9 cellular contexts compared by ENCODE assay signal in genomic region chr11:6576471-6577373, GRCh38. TPM values are rescaled to one million over a fixed set of nuclear protein-coding genes. Genes with fewer than 3 reads are reported as not detected.
DNase-seq lines count a peak whose midpoint lies in the region; ATAC-seq and TF ChIP-seq lines count a peak whose summit lies in the region.
"Had no signal": no experiment of that assay in that cellular context is flagged by ENCODE, and none has a peak within 500 bp of the region (broad histone marks: within the 10 kb centered on the region; RNA-seq: fewer than 3 reads in every experiment).

No MANE protein-coding gene starts in this region.

- H3K27me3 Mint-ChIP-seq in MCF 10A (ENCODE audit: insufficient read depth, unreplicated experiment) (no peaks in the 10 kb centered on the region), chondrocyte (ENCODE audit: low read depth) (no peaks in the 10 kb centered on the region)

- in situ Hi-C loops in mammary epithelial cell (cut with MboI; ENCODE audit: low sequenced_read_pairs in 2 of 2), result no loop called here
- in situ Hi-C loops in astrocyte of the cerebellum (cut with HindIII; ENCODE audit: low sequenced_read_pairs), result no loop called here

- TF ChIP-seq CTCF in MCF 10A (IDR thresholded peaks at IDR 0.05; ENCODE audit: unreplicated experiment) (no peak), mammary epithelial cell (conservative IDR thresholded peaks at IDR 0.05 in 1 of 2, IDR thresholded peaks at IDR 0.05 in 1 of 2; ENCODE audit: extremely low read depth in 1 of 2, insufficient read depth in 1 of 2, low read depth in 1 of 2, low read length in 2 of 2) (no peak), astrocyte of the cerebellum (IDR thresholded peaks at IDR 0.05; ENCODE audit: low read depth, low read length, missing control alignments) (no peak), chondrocyte (IDR thresholded peaks at IDR 0.05) (no peak)

- intact Hi-C loops in MCF 10A (cut with micrococcal nuclease), result no loop called here
- intact Hi-C loops in mammary epithelial cell (cut with micrococcal nuclease), result no loop called here

- no peak for ATAC-seq in GM21825 (IDR thresholded peaks at IDR 0.05; ENCODE audit: unreplicated experiment)

- CTCF ChIA-PET in MCF 10A (lab: Yijun Ruan, JAX) (no interaction called here), mammary epithelial cell (lab: Charles Lee; ENCODE audit: low non-redundant PET) (no interaction called here)

- H3K9ac ChIP-seq in mammary epithelial cell (ENCODE audit: insufficient read depth, low read length), result no peak overlapping the region

- H3K36me3 Mint-ChIP-seq in MCF 10A (ENCODE audit: insufficient read depth, unreplicated experiment) (peaks cover 8% of the 10 kb centered on the region), chondrocyte (ENCODE audit: low read depth) (peaks cover 4% of the 10 kb centered on the region)

- H4K20me1 ChIP-seq in mammary epithelial cell (ENCODE audit: insufficient read depth, low read length), result no peaks in the 10 kb centered on the region

- H3K4me3 Mint-ChIP-seq in MCF 10A (ENCODE audit: unreplicated experiment), result no peak overlapping the region
- no peak overlapping the region for H3K4me3 Mint-ChIP-seq in chondrocyte (ENCODE audit: unreplicated experiment)

- H3K27ac ChIP-seq in mammary epithelial cell (ENCODE audit: insufficient read depth, low read depth, low read length), result no peak overlapping the region
- H3K27ac ChIP-seq: C4-2B had no signal

- no peaks in the 10 kb centered on the region for H3K9me3 Mint-ChIP-seq in MCF 10A (ENCODE audit: unreplicated experiment)
- no peaks in the 10 kb centered on the region for H3K9me3 Mint-ChIP-seq in chondrocyte (ENCODE audit: low read depth)

- H3K9me3 ChIP-seq in mammary epithelial cell (replicated peaks; ENCODE audit: insufficient read depth, low read length), result no peaks in the 10 kb centered on the region

- 49% methylated on average over 5 of the region's 6 CpGs for WGBS in mammary epithelial cell (ENCODE audit: low coverage, missing lambda C conversion rate)

- H3K36me3 ChIP-seq in mammary epithelial cell (ENCODE audit: insufficient read depth, low read length), result no peaks in the 10 kb centered on the region

- H3K27ac Mint-ChIP-seq in MCF 10A (ENCODE audit: low read depth, unreplicated experiment) (no peak overlapping the region), chondrocyte (ENCODE audit: unreplicated experiment) (no peak overlapping the region)

- no TSS peak for BruUV-seq in MCF 10A (replicated peaks; lab: Mats Ljungman, UMichigan)
- BruUV-seq in mammary epithelial cell (replicated peaks; lab: Mats Ljungman, UMichigan), result no TSS peak

- H3K4me1 ChIP-seq in mammary epithelial cell (ENCODE audit: insufficient read depth, low read length), result no peaks in the 10 kb centered on the region

- H3K4me3 ChIP-seq in mammary epithelial cell (replicated peaks in 1 of 3; ENCODE audit: insufficient read depth in 1 of 3, low read depth in 2 of 3, low read length in 3 of 3), result no peak overlapping the region
- no peak overlapping the region for H3K4me3 ChIP-seq in astrocyte of the cerebellum (ENCODE audit: low read depth, low read length)

- H3K4me1 Mint-ChIP-seq in MCF 10A (ENCODE audit: insufficient read depth, unreplicated experiment) (peaks cover 8% of the 10 kb centered on the region), chondrocyte (ENCODE audit: low read depth) (peaks cover 22% of the 10 kb centered on the region)

- DNase-seq in MCF 10A (ENCODE audit: unreplicated experiment), result peak; percentile 36
- no peak for DNase-seq in mammary epithelial cell
- peak; percentile 84 for DNase-seq in astrocyte of the cerebellum (ENCODE audit: low read depth)
- peak; percentile 62 for DNase-seq in iris pigment epithelial cell (ENCODE audit: low read depth)
- no peak for DNase-seq in stimulated activated naive CD4-positive, alpha-beta T cell treated with Interleukin-2 at 50 U/mL for 16 hours (lab: John Stamatoyannopoulos, UW)
- DNase-seq in chondrocyte (ENCODE audit: low spot score), result no peak
- no peak for DNase-seq in T1000 (lab: John Stamatoyannopoulos, UW)

- H2AFZ ChIP-seq in mammary epithelial cell (ENCODE audit: low read depth, low read length), result no peak overlapping the region

- H3K79me2 ChIP-seq in mammary epithelial cell (ENCODE audit: insufficient read depth, low read length), result no peaks in the 10 kb centered on the region

- H3K4me2 ChIP-seq in mammary epithelial cell (ENCODE audit: insufficient read depth, low read depth, low read length), result no peak overlapping the region

- no peaks in the 10 kb centered on the region for H3K27me3 ChIP-seq in mammary epithelial cell (ENCODE audit: insufficient read depth, low read length)

- POLR2A ChIA-PET in MCF 10A (lab: Yijun Ruan, JAX), result interaction anchor here (0.7 to 1.1 kb wide), 5 partner anchors 11 to 70 kb away, joined by 3 read pairs; partner anchors contain the start of gene TPP1

- dilution Hi-C loops in mammary epithelial cell (cut with HindIII; ENCODE audit: low sequenced_read_pairs), result no loop called here

RNA-seq across cellular contexts. Expression of gene RRP8, which starts 26.7 kb away (rescaled TPM):
- 23.4 and 27.6 TPM in 2 replicates for total RNA-seq in MCF 10A (2022)
- 10 to 100 TPM in 1 of 2 donors, 1 to 10 TPM in 1; 9.7 to 20.6 TPM for total RNA-seq in mammary epithelial cell
- polyA plus RNA-seq in mammary epithelial cell, result 11.5 TPM
- 11.0 TPM for polyA minus RNA-seq in mammary epithelial cell
- total RNA-seq in chondrocyte, result 12.8 to 15.7 TPM (median 15.1 TPM) in 3 replicates

RNA-seq across cellular contexts. Expression of gene ILK, which starts 26.9 kb away (rescaled TPM):
- total RNA-seq in MCF 10A (2022) (78.9 and 92.3 TPM in 2 replicates), mammary epithelial cell (100 to 1,000 TPM in 1 of 2 donors, 10 to 100 TPM in 1; 87.9 to 136 TPM), chondrocyte (200 to 258 TPM (median 248 TPM) in 3 replicates)
- polyA plus RNA-seq in mammary epithelial cell, result 175 TPM
- polyA minus RNA-seq in mammary epithelial cell, result 199 TPM

RNA-seq across cellular contexts. Expression of gene TAF10, which starts 35.3 kb away (rescaled TPM):
- total RNA-seq in MCF 10A (2022), result 157 and 167 TPM in 2 replicates
- total RNA-seq in mammary epithelial cell, result 100 to 1,000 TPM in 1 of 2 donors, 10 to 100 TPM in 1; 26.3 to 115 TPM
- polyA plus RNA-seq in mammary epithelial cell, result 101 TPM
- polyA minus RNA-seq in mammary epithelial cell, result 135 TPM
- total RNA-seq in chondrocyte, result 80.9 to 124 TPM (median 82.8 TPM) in 3 replicates

RNA-seq across cellular contexts. Expression of gene TPP1, which starts 42.5 kb away (rescaled TPM):
- 26.9 and 46.5 TPM in 2 replicates for total RNA-seq in MCF 10A (2022)
- 10 to 100 TPM; 59.2 to 73.9 TPM for total RNA-seq in mammary epithelial cell
- polyA plus RNA-seq in mammary epithelial cell, result 60.5 TPM
- polyA minus RNA-seq in mammary epithelial cell, result 99.5 TPM
- total RNA-seq in chondrocyte, result 89.2 to 103 TPM (median 101 TPM) in 3 replicates

Comparison
In these comparisons a context has a peak if more than half of its experiments do, and no peak if none do; other contexts are left out.
1. DNase-seq: peak in MCF 10A (single experiment), astrocyte of the cerebellum (single experiment) and iris pigment epithelial cell (single experiment); none in mammary epithelial cell (single experiment), stimulated activated naive CD4-positive, alpha-beta T cell treated with Interleukin-2 at 50 U/mL for 16 hours (single experiment), chondrocyte (single experiment) and T1000 (single experiment).